Comparison of ENCODE assay signal across 15 cellular contexts in the genomic region with DNA sequence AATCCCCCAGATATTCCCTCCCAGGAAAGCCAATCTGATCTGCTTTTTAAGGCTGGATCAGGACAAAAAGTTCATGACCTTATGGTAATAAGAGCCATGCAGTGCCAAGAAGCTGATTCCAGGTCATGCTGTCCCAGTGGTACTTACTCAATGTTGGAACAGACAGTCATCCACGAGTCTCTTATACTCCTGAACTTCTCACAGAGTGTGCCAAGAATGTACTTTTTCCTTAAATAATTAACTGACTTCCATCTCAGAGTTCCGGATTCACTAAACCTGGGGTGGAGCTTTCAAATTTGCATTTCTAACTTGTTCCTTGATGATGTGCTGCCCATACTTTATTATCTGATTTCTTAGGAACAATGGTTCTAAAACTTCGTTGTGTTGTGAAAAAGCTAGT. TPM values are rescaled to one million over a fixed set of nuclear protein-coding genes. Genes with fewer than 3 reads are reported as not detected.
DNase-seq lines count a peak whose midpoint lies in the region; TF ChIP-seq lines count a peak whose summit lies in the region.
"Had no signal": no experiment of that assay in that cellular context is flagged by ENCODE, and none has a peak within 500 bp of the region (broad histone marks: within the 10 kb centered on the region; RNA-seq: fewer than 3 reads in every experiment).

No MANE protein-coding gene starts in this region.

- H3K4me3 ChIP-seq in Caco-2 (ENCODE audit: low read depth, low read length) (no peak overlapping the region), epithelial cell of proximal tubule (ENCODE audit: low read depth, low read length) (no peak overlapping the region)
- H3K4me3 ChIP-seq in CD8-positive, alpha-beta memory T cell (ENCODE audit: low read length): no peak overlapping the region
- H3K4me3 ChIP-seq: BLaER1, GM23338 had no signal

- H3K4me1 ChIP-seq in Caco-2: peaks cover 54% of the 10 kb centered on the region
- no peaks in the 10 kb centered on the region for H3K4me1 ChIP-seq in CD8-positive, alpha-beta memory T cell (ENCODE audit: insufficient read depth, low read length)
- H3K4me1 ChIP-seq: BLaER1 had no signal

- H3K27me3 ChIP-seq in Caco-2 (replicated peaks; ENCODE audit: control insufficient read depth, insufficient read depth, low read length): no peaks in the 10 kb centered on the region
- peaks cover 7% of the 10 kb centered on the region for H3K27me3 ChIP-seq in CD8-positive, alpha-beta memory T cell (ENCODE audit: insufficient read depth, low read length, poor library complexity, severe bottlenecking)
- H3K27me3 ChIP-seq: BLaER1 had no signal

- no peaks in the 10 kb centered on the region for H3K27me3 Mint-ChIP-seq in Caco-2 (ENCODE audit: insufficient read depth, unreplicated experiment)
- H3K27me3 Mint-ChIP-seq in nephron (ENCODE audit: low read depth): peaks cover 4% of the 10 kb centered on the region
- peaks cover 24 to 44% of the 10 kb centered on the region in 2 donors for H3K27me3 Mint-ChIP-seq in CD8-positive, alpha-beta memory T cell

- no peak overlapping the region for H3K27ac ChIP-seq in CD8-positive, alpha-beta memory T cell (ENCODE audit: low read depth, low read length)
- H3K27ac ChIP-seq: BLaER1 had no signal

- no peak for TF ChIP-seq CTCF in Caco-2 (IDR thresholded peaks at IDR 0.05; ENCODE audit: insufficient read depth in 1 of 2, low read depth in 1 of 2, low read length in 1 of 2, severe bottlenecking in 1 of 2, unreplicated experiment in 1 of 2)
- no peak for TF ChIP-seq CTCF in epithelial cell of proximal tubule (conservative IDR thresholded peaks at IDR 0.05; ENCODE audit: low read depth, low read length)
- no peak for TF ChIP-seq CTCF in nephron (IDR thresholded peaks at IDR 0.05; ENCODE audit: unreplicated experiment in 3 of 3)

- no peak overlapping the region for H3K4me3 Mint-ChIP-seq in Caco-2 (ENCODE audit: unreplicated experiment)
- no peak overlapping the region for H3K4me3 Mint-ChIP-seq in nephron
- H3K4me3 Mint-ChIP-seq in CD8-positive, alpha-beta memory T cell: no peak overlapping the region
- H3K4me3 Mint-ChIP-seq: GM23338 had no signal

- H3K27ac Mint-ChIP-seq in Caco-2 (ENCODE audit: unreplicated experiment) (peak overlapping the region; percentile 61), nephron (peak overlapping the region in 2 of 3 experiments; percentile 48 to 77)
- H3K27ac Mint-ChIP-seq in CD8-positive, alpha-beta memory T cell: no peak overlapping the region
- H3K27ac Mint-ChIP-seq: CD14-positive monocyte, GM23338 had no signal

- POLR2A ChIA-PET in Caco-2 (lab: Charles Lee): no interaction called here
- POLR2A ChIA-PET in CD8-positive, alpha-beta memory T cell (lab: Charles Lee): no interaction called here

- BruUV-seq in Caco-2 (replicated peaks; lab: Mats Ljungman, UMichigan): no TSS peak

- intact Hi-C loops in Caco-2 (cut with micrococcal nuclease; ENCODE audit: unreplicated experiment): loop anchor here (5.0 kb wide), 1 partner anchor 198 kb away; the partner anchor contains the start of gene CLDN1

- H3K36me3 Mint-ChIP-seq in Caco-2 (ENCODE audit: insufficient read depth, unreplicated experiment): peaks cover 4% of the 10 kb centered on the region
- no peaks in the 10 kb centered on the region for H3K36me3 Mint-ChIP-seq in nephron (ENCODE audit: low read depth)
- H3K36me3 Mint-ChIP-seq in CD8-positive, alpha-beta memory T cell: no peaks in the 10 kb centered on the region

- H3K9me3 ChIP-seq in Caco-2: no peaks in the 10 kb centered on the region
- no peaks in the 10 kb centered on the region for H3K9me3 ChIP-seq in CD8-positive, alpha-beta memory T cell (ENCODE audit: low read length)

- H3K36me3 ChIP-seq in Caco-2 (ENCODE audit: control insufficient read depth, insufficient read depth, low read length): no peaks in the 10 kb centered on the region
- no peaks in the 10 kb centered on the region for H3K36me3 ChIP-seq in CD8-positive, alpha-beta memory T cell (ENCODE audit: insufficient read depth, low read length)
- H3K36me3 ChIP-seq: BLaER1 had no signal

- H3K9me3 Mint-ChIP-seq in Caco-2 (ENCODE audit: unreplicated experiment): no peaks in the 10 kb centered on the region
- H3K9me3 Mint-ChIP-seq in nephron: no peaks in the 10 kb centered on the region
- peaks cover 0 to 2% (median 0%) of the 10 kb centered on the region in 5 donors for H3K9me3 Mint-ChIP-seq in CD8-positive, alpha-beta memory T cell
- H3K9me3 Mint-ChIP-seq: GM23338 had no signal

- DNase-seq in Caco-2 (no peak), epithelial cell of proximal tubule (ENCODE audit: low read depth) (peak; percentile 74), kidney tubule cell (ENCODE audit: low spot score) (peak; percentile 90), T-helper 9 cell (no peak), activated T-cell treated with anti-CD3 and anti-CD28 coated beads for 4 hours (no peak), DMS53 treated with DMSO at 0.1 percent for 48 hours (lab: John Stamatoyannopoulos, UW; ENCODE audit: unreplicated experiment) (no peak)
- DNase-seq in CD8-positive, alpha-beta memory T cell: no peak
- DNase-seq: DMS 273 treated with DMSO at 0.1 percent for 48 hours, DMS53, HCEC 1CT, KG1 had no signal

- CTCF ChIA-PET in Caco-2 (lab: Charles Lee): no interaction called here
- CTCF ChIA-PET in CD8-positive, alpha-beta memory T cell (lab: Charles Lee): no interaction called here

- H3K4me1 Mint-ChIP-seq in Caco-2 (ENCODE audit: low read depth, unreplicated experiment) (peaks cover 28% of the 10 kb centered on the region), nephron (peaks cover 27% of the 10 kb centered on the region)
- H3K4me1 Mint-ChIP-seq in CD8-positive, alpha-beta memory T cell: peaks cover 6 to 11% (median 10%) of the 10 kb centered on the region in 3 donors

RNA-seq across cellular contexts. Expression of gene P3H2, which starts 3.4 kb away (rescaled TPM):
- 37.9 and 55.8 TPM in 2 replicates for total RNA-seq in Caco-2 (2022)
- 75.6 and 107 TPM in 2 replicates for total RNA-seq in epithelial cell of proximal tubule
- total RNA-seq in CD8-positive, alpha-beta memory T cell: not detected
- not detected for polyA plus RNA-seq in CD8-positive, alpha-beta memory T cell

Comparison
In these comparisons a context has a peak if more than half of its experiments do, and no peak if none do; other contexts are left out.
1. DNase-seq: peak in epithelial cell of proximal tubule (single experiment) and kidney tubule cell (single experiment); none in Caco-2 (0 of 2), CD8-positive, alpha-beta memory T cell (0 of 5), T-helper 9 cell (single experiment), activated T-cell treated with anti-CD3 and anti-CD28 coated beads for 4 hours (single experiment) and DMS53 treated with DMSO at 0.1 percent for 48 hours (single experiment).
2. H3K27ac Mint-ChIP-seq: peak in Caco-2 (single experiment) and nephron (2 of 3); none in CD8-positive, alpha-beta memory T cell (0 of 8).
3. RNA of gene P3H2, which starts 3.4 kb away (total RNA-seq): 75.6 to 107 TPM in epithelial cell of proximal tubule and 37.9 to 55.8 TPM in Caco-2; not detected in CD8-positive, alpha-beta memory T cell; every median in the first group is over 10 times any median in the second.